17 cellular contexts compared by ENCODE assay signal in genomic region chr12:123153906-123154305, GRCh38. TPM values are rescaled to one million over a fixed set of nuclear protein-coding genes. Genes with fewer than 3 reads are reported as not detected.
A peak's percentile ranks its signal among the peaks of the same experiment; 100 is the strongest.
DNase-seq lines count a peak whose midpoint lies in the region; ATAC-seq and TF ChIP-seq lines count a peak whose summit lies in the region.
"Had no signal": no experiment of that assay in that cellular context is flagged by ENCODE, and none has a peak within 500 bp of the region (broad histone marks: within the 10 kb centered on the region; RNA-seq: fewer than 3 reads in every experiment).

No MANE protein-coding gene starts in this region.

- peak; percentile 79 for DNase-seq in H7
- DNase-seq in ecto neural progenitor cell (ENCODE audit: low spot score): peak; percentile 31
- DNase-seq in stimulated activated CD4-positive, alpha-beta T cell treated with anti-CD3 and anti-CD28 coated beads, Interleukin-1b, Interleukin-23, amount 100 ng/mL, for 48 hours: no peak
- no peak for DNase-seq in ureter (ENCODE audit: low spot score)
- DNase-seq: Calu3; CD4-positive, alpha-beta memory T cell; HFFc6; NCI-H1105 treated with DMSO at 0.1 percent for 48 hours; NCI-H187; NCI-H774; Peyer's patch; Right ventricle myocardium superior had no signal

- peaks cover 13% of the 10 kb centered on the region for H3K27me3 Mint-ChIP-seq in nephron (ENCODE audit: low read depth)
- H3K27me3 Mint-ChIP-seq: B cell; CD4-positive, alpha-beta memory T cell had no signal

- no peak for TF ChIP-seq CTCF in nephron (IDR thresholded peaks at IDR 0.05; ENCODE audit: unreplicated experiment in 3 of 3)

- peak overlapping the region in 1 of 3 experiments; percentile 75 for H3K27ac Mint-ChIP-seq in nephron
- H3K27ac Mint-ChIP-seq: B cell, HFFc6 had no signal

- no peaks in the 10 kb centered on the region for H3K36me3 ChIP-seq in H7 (replicated peaks; ENCODE audit: control insufficient read depth, insufficient read depth, low read length)
- peaks cover 10% of the 10 kb centered on the region for H3K36me3 ChIP-seq in HUES48 (ENCODE audit: control insufficient read depth, insufficient read depth, low read length)
- H3K36me3 ChIP-seq: Peyer's patch had no signal

- no peak overlapping the region for H3K9ac ChIP-seq in HUES48 (ENCODE audit: low read depth, low read length)

- peak overlapping the region; percentile 72 for H3K27ac ChIP-seq in HUES48 (ENCODE audit: low read depth, low read length)
- H3K27ac ChIP-seq: Peyer's patch, SK-N-MC had no signal

- H3K4me1 Mint-ChIP-seq in nephron: peaks cover 14% of the 10 kb centered on the region

- peaks cover 3% of the 10 kb centered on the region for H3K36me3 Mint-ChIP-seq in nephron (ENCODE audit: low read depth)

- ATAC-seq in HG03460 (IDR thresholded peaks at IDR 0.05; ENCODE audit: unreplicated experiment): no peak

- no peaks in the 10 kb centered on the region for H3K9me3 ChIP-seq in HUES48 (ENCODE audit: control insufficient read depth, insufficient read depth, low read length)
- H3K9me3 ChIP-seq: Peyer's patch had no signal

- no peak overlapping the region for H3K4me3 ChIP-seq in H7 (ENCODE audit: insufficient read depth, low read depth, low read length)
- H3K4me3 ChIP-seq in HUES48 (ENCODE audit: low read depth, low read length): no peak overlapping the region
- H3K4me3 ChIP-seq: Peyer's patch, SK-N-MC had no signal

- H3K27me3 ChIP-seq in H7 (ENCODE audit: control insufficient read depth, insufficient read depth, low read length) (peaks cover 25% of the 10 kb centered on the region), HUES48 (ENCODE audit: control insufficient read depth, insufficient read depth, low read length) (peaks cover 33% of the 10 kb centered on the region)
- H3K27me3 ChIP-seq: Peyer's patch had no signal

- H3K4me3 Mint-ChIP-seq in nephron: peak overlapping the region in 2 of 3 experiments; percentile 18 to 23
- H3K4me3 Mint-ChIP-seq: B cell; CD4-positive, alpha-beta memory T cell; HFFc6 had no signal

- peaks cover 21% of the 10 kb centered on the region for H3K4me1 ChIP-seq in HUES48 (ENCODE audit: control insufficient read depth, insufficient read depth, low read length)

- no peaks in the 10 kb centered on the region for H3K9me3 Mint-ChIP-seq in nephron
- H3K9me3 Mint-ChIP-seq: CD4-positive, alpha-beta memory T cell; HFFc6 had no signal

RNA-seq across cellular contexts. Expression of gene PITPNM2, which starts 3.0 kb away (rescaled TPM):
- 3.5 and 3.7 TPM in 2 replicates for total RNA-seq in H7 (2014; rRNA removed; shearing (Covaris generic))
- total RNA-seq in ureter: 17.5 TPM

Comparison
In these comparisons a context has a peak if more than half of its experiments do, and no peak if none do; other contexts are left out.
1. DNase-seq: peak in H7 (single experiment) and ecto neural progenitor cell (single experiment); none in stimulated activated CD4-positive, alpha-beta T cell treated with anti-CD3 and anti-CD28 coated beads, Interleukin-1b, Interleukin-23, amount 100 ng/mL, for 48 hours (single experiment) and ureter (single experiment).